In genomic region chr5:134370871-134371833, GRCh38 we compare ENCODE assay signal across 8 cellular contexts. TPM values are rescaled to one million over a fixed set of nuclear protein-coding genes. Genes with fewer than 3 reads are reported as not detected.
DNase-seq lines count a peak whose midpoint lies in the region; ATAC-seq lines count a peak whose summit lies in the region.

Gene UBE2B, plus strand, starts transcription at chr5:134371569. Its CDS starts 27 bp downstream, at chr5:134371596.

- peaks cover 3% of the 10 kb centered on the region for H3K36me3 ChIP-seq in effector memory CD4-positive, alpha-beta T cell (ENCODE audit: control insufficient read depth, insufficient read depth, low read length)

- peaks cover 16% of the 10 kb centered on the region for H3K4me1 ChIP-seq in effector memory CD4-positive, alpha-beta T cell (ENCODE audit: control insufficient read depth, insufficient read depth, low read length, poor library complexity, severe bottlenecking)

- H3K4me3 ChIP-seq in effector memory CD4-positive, alpha-beta T cell (ENCODE audit: insufficient read depth, low read depth, low read length, poor library complexity, severe bottlenecking): peak within 1 kb of the TSS; percentile 99

- DNase-seq in COLO668 (lab: John Stamatoyannopoulos, UW; ENCODE audit: unreplicated experiment): peak; percentile 93
- peak; percentile 99 for DNase-seq in HT1080 (ENCODE audit: low read depth)
- DNase-seq in NOMO-1 treated with DMSO at 0.1 percent for 48 hours (lab: John Stamatoyannopoulos, UW; ENCODE audit: unreplicated experiment): peak; percentile 99
- DNase-seq in activated CD8-positive, alpha-beta memory T cell treated with anti-CD3 and anti-CD28 coated beads for 4 hours (ENCODE audit: low read depth in 2 of 2): peak; percentile 93 to 96
- DNase-seq in effector memory CD4-positive, alpha-beta T cell: peak; percentile 94 to 98 (median 96)
- DNase-seq in lung microvascular endothelial cell (ENCODE audit: low read depth in 2 of 2): peak; percentile 100
- DNase-seq in stimulated activated CD4-positive, alpha-beta T cell treated with anti-CD3 and anti-CD28 coated beads, TNF-alpha, amount 100 ng/mL, for 48 hours (ENCODE audit: low read depth in 3 of 3): peak; percentile 94

- H3K27me3 ChIP-seq in effector memory CD4-positive, alpha-beta T cell (replicated peaks; ENCODE audit: control insufficient read depth, insufficient read depth, low read length, poor library complexity, severe bottlenecking): no peaks in the 10 kb centered on the region

- H3K27ac ChIP-seq in effector memory CD4-positive, alpha-beta T cell (ENCODE audit: insufficient read depth, low read length, poor library complexity, severe bottlenecking): peak within 1 kb of the TSS; percentile 100

- peak; percentile 64 for ATAC-seq in GM21360 (IDR thresholded peaks at IDR 0.05; ENCODE audit: unreplicated experiment)

- no peaks in the 10 kb centered on the region for H3K9me3 ChIP-seq in effector memory CD4-positive, alpha-beta T cell (ENCODE audit: control insufficient read depth, low read length)

RNA-seq across cellular contexts. Expression of gene UBE2B, which starts in this region (rescaled TPM):
- total RNA-seq in HT1080 (2014; rRNA removed; shearing (Covaris generic)): 17.4 and 23.3 TPM in 2 replicates
- 83.5 and 84.6 TPM in 2 replicates for polyA plus RNA-seq in HT1080 (2015; cell fraction: cytosol; rRNA removed)
- 56.1 and 56.5 TPM in 2 replicates for polyA plus RNA-seq in HT1080 (2015; cell fraction: nucleus; rRNA removed)
- total RNA-seq in lung microvascular endothelial cell: 14.6 and 20.2 TPM in 2 replicates

Comparison
In these comparisons a context has a peak if more than half of its experiments do, and no peak if none do; other contexts are left out.
1. Peak in every context shown above with its lines: DNase-seq, ATAC-seq, H3K4me3 ChIP-seq and H3K27ac ChIP-seq.